31 cellular contexts compared by ENCODE assay signal in the genomic region with DNA sequence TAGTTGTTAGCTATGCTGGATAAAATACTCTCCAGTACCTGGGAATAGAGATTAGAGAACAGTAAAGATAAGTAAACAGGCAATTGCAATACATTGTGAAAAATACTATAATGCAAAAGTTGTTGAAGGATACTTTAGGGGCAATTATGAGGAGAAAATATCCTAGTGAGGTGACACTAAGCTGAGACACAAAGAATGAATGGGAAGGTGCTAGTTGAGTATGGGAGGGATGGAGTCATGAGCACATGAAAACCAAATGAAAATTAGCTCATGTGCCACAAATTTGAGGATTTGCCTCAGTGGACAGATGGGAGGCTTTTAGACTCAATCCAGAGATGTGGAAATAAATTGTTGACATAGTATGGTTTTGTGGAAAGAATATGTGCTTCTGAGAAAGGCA.
DNase-seq lines count a peak whose midpoint lies in the region; TF ChIP-seq lines count a peak whose summit lies in the region.
"Had no signal": no experiment of that assay in that cellular context is flagged by ENCODE, and none has a peak within 500 bp of the region (broad histone marks: within the 10 kb centered on the region; RNA-seq: fewer than 3 reads in every experiment).

No MANE protein-coding gene starts in this region.

- BruUV-seq in A673 (replicated peaks; lab: Mats Ljungman, UMichigan), result no TSS peak

- H3K27me3 ChIP-seq in A673 (replicated peaks; ENCODE audit: insufficient read depth, low read depth, low read length, poor library complexity), result no peaks in the 10 kb centered on the region
- H3K27me3 ChIP-seq: BE2C; BLaER1; BLaER1 treated with 17β-estradiol and CSF1 and Interleukin-3, amounts not matched to agents 10 nM and 100 nM had no signal

- peak overlapping the region; percentile 11 for H3K9ac ChIP-seq in SK-N-MC (ENCODE audit: insufficient read length)
- H3K9ac ChIP-seq: BLaER1; BLaER1 treated with 17β-estradiol and CSF1 and Interleukin-3, amounts not matched to agents 10 nM and 100 nM had no signal

- peaks cover 20% of the 10 kb centered on the region for H3K9me3 ChIP-seq in A673 (ENCODE audit: low read depth, low read length, poor library complexity, severe bottlenecking)
- peaks cover 10% of the 10 kb centered on the region; the same call in 1 of the 2 replicates for H3K9me3 ChIP-seq in SK-N-MC (ENCODE audit: low read depth, low read length)
- H3K9me3 ChIP-seq: A549; BE2C; BLaER1; BLaER1 treated with 17β-estradiol and CSF1 and Interleukin-3, amounts not matched to agents 10 nM and 100 nM; Caco-2 had no signal

- no peak for TF ChIP-seq CTCF in A673 (conservative IDR thresholded peaks at IDR 0.05; ENCODE audit: low read depth, low read length)

- H3K36me3 ChIP-seq in A673 (ENCODE audit: insufficient read depth, low read length, poor library complexity, severe bottlenecking) (peaks cover 8% of the 10 kb centered on the region), SK-N-MC (ENCODE audit: insufficient read depth, low read length) (peaks cover 21% of the 10 kb centered on the region; the same call in 1 of the 2 replicates)
- H3K36me3 ChIP-seq: BE2C; BLaER1; BLaER1 treated with 17β-estradiol and CSF1 and Interleukin-3, amounts not matched to agents 10 nM and 100 nM had no signal

- H3K4me3 ChIP-seq in A673 (ENCODE audit: low read depth, low read length, poor library complexity, severe bottlenecking), result no peak overlapping the region
- no peak overlapping the region for H3K4me3 ChIP-seq in SK-N-MC
- H3K4me3 ChIP-seq: A549; BLaER1; BLaER1 treated with 17β-estradiol and CSF1 and Interleukin-3, amounts not matched to agents 10 nM and 100 nM had no signal

- CTCF ChIA-PET in A673 (lab: Charles Lee), result interaction anchor here (0.6 to 1.0 kb wide), 2 partner anchors 187 to 362 kb away, joined by 3 read pairs; no protein-coding TSS in a partner anchor

- H3K4me1 ChIP-seq in A673 (ENCODE audit: insufficient read depth, low read length, poor library complexity, severe bottlenecking), result peaks cover 30% of the 10 kb centered on the region
- H3K4me1 ChIP-seq: A549; BLaER1; BLaER1 treated with 17β-estradiol and CSF1 and Interleukin-3, amounts not matched to agents 10 nM and 100 nM; Caco-2 had no signal

- intact Hi-C loops in A673 (cut with micrococcal nuclease; ENCODE audit: unreplicated experiment), result loop anchor here (1.0 to 2.0 kb wide), 3 partner anchors 151 to 467 kb away; no protein-coding TSS in a partner anchor

- H3K27ac ChIP-seq in A673 (ENCODE audit: low read depth, low read length, poor library complexity, severe bottlenecking) (peak overlapping the region; percentile 84), SK-N-MC (peak overlapping the region; percentile 96)
- H3K27ac ChIP-seq: 22Rv1; A549; BLaER1; BLaER1 treated with 17β-estradiol and CSF1 and Interleukin-3, amounts not matched to agents 10 nM and 100 nM; C4-2B had no signal

- POLR2A ChIA-PET in A673 (lab: Charles Lee; ENCODE audit: low non-redundant PET), result interaction anchor here (0.5 to 0.7 kb wide), 2 partner anchors 184 to 1181 kb away, joined by 6 to 10 read pairs; a partner anchor contains a TSS

- DNase-seq in NCI-H748 (lab: John Stamatoyannopoulos, UW; ENCODE audit: unreplicated experiment) (peak; percentile 58), NCI-H748 treated with DMSO at 0.1 percent for 48 hours (lab: John Stamatoyannopoulos, UW) (no peak), A673 (ENCODE audit: low spot score) (peak; percentile 86), SK-N-MC (ENCODE audit: low read depth, low spot score) (peak; percentile 92), ecto neural progenitor cell (ENCODE audit: low spot score) (no peak)
- DNase-seq in activated CD8-positive, alpha-beta memory T cell treated with anti-CD3 and anti-CD28 coated beads for 24 hours, result no peak
- DNase-seq: 8988T; ACHN; AML-193; BE2C; C1 segment of cervical spinal cord; Caco-2; Calu3; CD4-positive, alpha-beta memory T cell; CD4-positive, alpha-beta T cell; CD4-positive, CD25-positive, alpha-beta regulatory T cell; CD8-positive, alpha-beta memory T cell; CD8-positive, alpha-beta T cell; COR-L47; DMS 273 treated with DMSO at 0.1 percent for 48 hours; DMS153; DMS53; DMS79; DMS79 treated with DMSO at 0.1 percent for 48 hours; DND-41; EL had no signal

Comparison
In these comparisons a context has a peak if more than half of its experiments do, and no peak if none do; other contexts are left out.
1. DNase-seq: peak in NCI-H748 (single experiment), A673 (single experiment) and SK-N-MC (single experiment); none in NCI-H748 treated with DMSO at 0.1 percent for 48 hours (single experiment), activated CD8-positive, alpha-beta memory T cell treated with anti-CD3 and anti-CD28 coated beads for 24 hours (single experiment) and ecto neural progenitor cell (single experiment).